ENCODE assay signal across 1 cellular context in the genomic region with DNA sequence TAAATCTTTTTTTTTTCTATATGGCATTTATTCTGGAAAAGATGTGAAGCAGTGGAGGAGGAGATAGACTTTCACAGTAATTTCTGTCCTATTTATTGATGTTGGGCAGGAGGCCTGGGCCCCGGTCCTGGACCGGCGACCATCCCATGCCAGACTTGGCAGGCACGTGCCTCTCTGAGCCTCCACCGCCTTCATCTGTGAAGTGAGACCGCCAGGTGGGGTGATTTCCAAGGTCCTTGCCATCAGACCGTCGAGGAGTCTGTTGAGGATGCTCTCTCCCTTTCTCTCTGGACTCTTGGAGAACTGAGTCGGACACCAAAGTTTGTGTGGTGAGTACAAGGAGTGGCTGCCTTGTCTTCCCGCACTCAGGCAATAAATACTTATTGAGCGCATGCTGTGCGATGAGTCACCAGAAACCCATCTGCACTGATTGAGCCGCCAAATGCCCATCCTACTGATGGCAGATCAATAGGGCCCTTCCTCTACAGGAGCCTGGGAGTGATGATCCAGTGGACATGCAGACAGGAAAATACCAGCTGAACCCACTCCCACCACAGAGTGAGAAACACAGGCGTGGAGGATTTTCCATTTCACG.
TF ChIP-seq lines count a peak whose summit lies in the region.

No MANE protein-coding gene starts in this region.

TF ChIP-seq in H1, 55 proteins besides CTCF, POLR2A, EP300 and RAD21:
- TF ChIP-seq RFX5 (IDR thresholded peaks at IDR 0.05; ENCODE audit: borderline replicate concordance, low read depth, low read length) (no peak), JUND (IDR thresholded peaks at IDR 0.05; ENCODE audit: low read length) (peak; percentile 77; the same call in 1 of the 2 replicates)
- TF ChIP-seq, protein P1, sequence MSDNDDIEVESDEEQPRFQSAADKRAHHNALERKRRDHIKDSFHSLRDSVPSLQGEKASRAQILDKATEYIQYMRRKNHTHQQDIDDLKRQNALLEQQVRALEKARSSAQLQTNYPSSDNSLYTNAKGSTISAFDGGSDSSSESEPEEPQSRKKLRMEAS (IDR thresholded peaks at IDR 0.05), result peak; percentile 69
- TF ChIP-seq, protein P2, sequence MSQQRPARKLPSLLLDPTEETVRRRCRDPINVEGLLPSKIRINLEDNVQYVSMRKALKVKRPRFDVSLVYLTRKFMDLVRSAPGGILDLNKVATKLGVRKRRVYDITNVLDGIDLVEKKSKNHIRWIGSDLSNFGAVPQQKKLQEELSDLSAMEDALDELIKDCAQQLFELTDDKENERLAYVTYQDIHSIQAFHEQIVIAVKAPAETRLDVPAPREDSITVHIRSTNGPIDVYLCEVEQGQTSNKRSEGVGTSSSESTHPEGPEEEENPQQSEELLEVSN (IDR thresholded peaks at IDR 0.05), result no peak
TF ChIP-seq in H1: peak in this region for 2.
